19 cellular contexts compared by ENCODE assay signal in genomic region chr6:40350942-40351217, GRCh38.
DNase-seq lines count a peak whose midpoint lies in the region; ATAC-seq, FAIRE-seq and TF ChIP-seq lines count a peak whose summit lies in the region.
"Had no signal": no experiment of that assay in that cellular context is flagged by ENCODE, and none has a peak within 500 bp of the region (broad histone marks: within the 10 kb centered on the region; RNA-seq: fewer than 3 reads in every experiment).

No MANE protein-coding gene starts in this region.

- intact Hi-C loops in GM12878 (cut with micrococcal nuclease; ENCODE audit: unreplicated experiment), result no loop called here
- intact Hi-C loops in left colon (cut with DNase I, micrococcal nuclease), result no loop called here

- no peak for TF ChIP-seq EP300 in GM12878 (IDR thresholded peaks at IDR 0.05; ENCODE audit: borderline replicate concordance in 1 of 2, control insufficient read depth in 1 of 2, low read depth in 2 of 2, low read length in 2 of 2)

- H2AFZ ChIP-seq in GM12878 (ENCODE audit: control insufficient read depth, low read depth, low read length), result no peak overlapping the region
- H2AFZ ChIP-seq in neuronal stem cell (ENCODE audit: low read length), result no peak overlapping the region
- H2AFZ ChIP-seq: GM23338 had no signal

- RAD21 ChIA-PET in GM12878 (lab: Charles Lee; ENCODE audit: unreplicated experiment), result no interaction called here

- H3K4me1 Mint-ChIP-seq in endodermal cell, result no peaks in the 10 kb centered on the region
- H3K4me1 Mint-ChIP-seq: B cell had no signal

- SMC1A ChIA-PET in GM12878 (lab: Charles Lee; ENCODE audit: uncharacterized antibody, unreplicated experiment), result no interaction called here

- H2AK5ac ChIP-seq in neuronal stem cell (ENCODE audit: low read depth, low read length), result no peak overlapping the region

- no peaks in the 10 kb centered on the region for H3K9me3 Mint-ChIP-seq in endodermal cell
- H3K9me3 Mint-ChIP-seq: CD8-positive, alpha-beta T cell; GM23338 had no signal

- DNase-seq in GM12878 (ENCODE audit: low read depth, low spot score) (no peak), endodermal cell (peak; percentile 15), neuronal stem cell (ENCODE audit: low spot score) (no peak), left colon (no peak), GM19239 (ENCODE audit: insufficient read length, low spot score) (no peak), cerebellar cortex (ENCODE audit: low spot score) (no peak)
- DNase-seq: 8988T, Calu3, DMS79 treated with DMSO at 0.1 percent for 48 hours, GF-D8, H7, KBM-7 had no signal

- H4K20me1 ChIP-seq in GM12878 (ENCODE audit: control insufficient read depth, insufficient read depth), result no peaks in the 10 kb centered on the region
- H4K20me1 ChIP-seq: BLaER1 treated with 17β-estradiol and CSF1 and Interleukin-3, amounts not matched to agents 10 nM and 100 nM had no signal

- H3K4me3 Mint-ChIP-seq in endodermal cell, result no peak overlapping the region
- H3K4me3 Mint-ChIP-seq: B cell; CD8-positive, alpha-beta T cell; GM23338 had no signal

- CTCF ChIA-PET in HEK293 (lab: Yijun Ruan, JAX) (no interaction called here), GM12878 (lab: Yijun Ruan, JAX) (no interaction called here)

- H3K27ac ChIP-seq in HEK293 (ENCODE audit: extremely low read depth, low read depth, low read length) (no peak overlapping the region), GM12878 (ENCODE audit: control insufficient read depth, insufficient read depth) (no peak overlapping the region), endodermal cell (ENCODE audit: low read depth, low read length) (no peak overlapping the region), neuronal stem cell (replicated peaks; ENCODE audit: low read length) (no peak overlapping the region)
- H3K27ac ChIP-seq: BLaER1 treated with 17β-estradiol and CSF1 and Interleukin-3, amounts not matched to agents 10 nM and 100 nM had no signal

- FAIRE-seq in GM12878 (lab: Jason Lieb, UNC), result no peak
- no peak for FAIRE-seq in GM19239 (lab: Jason Lieb, UNC)

- H4K8ac ChIP-seq in neuronal stem cell (ENCODE audit: low read depth, low read length), result no peak overlapping the region

- 93% methylated on average over 3 of the region's 3 CpGs for WGBS in GM12878 (ENCODE audit: insufficient coverage, insufficient replicate concordance, low lambda C conversion rate, missing lambda C conversion rate)
- WGBS in endodermal cell (ENCODE audit: insufficient coverage in 1 of 2, insufficient read length in 1 of 2), 2 experiments, result 99 to 100% methylated on average over 3 of the region's 3 CpGs
- WGBS in neuronal stem cell (ENCODE audit: extremely low coverage in 2 of 2, insufficient read length in 2 of 2, insufficient replicate concordance in 1 of 2), 2 donors, result no CpG with 5 or more reads among the region's 3 CpGs

- peak overlapping the region; percentile 64 for H3K14ac ChIP-seq in neuronal stem cell (ENCODE audit: low read length)

- no peaks in the 10 kb centered on the region for H3K27me3 Mint-ChIP-seq in endodermal cell (ENCODE audit: insufficient read depth)

- TF ChIP-seq POLR2A in GM12878 (IDR thresholded peaks at IDR 0.05; ENCODE audit: low read depth, low read length), result no peak

- in situ Hi-C loops in GM12878 (cut with MboI), result no loop called here

- no peaks in the 10 kb centered on the region for H3K36me3 Mint-ChIP-seq in endodermal cell (ENCODE audit: low read depth)
- H3K36me3 Mint-ChIP-seq: CD8-positive, alpha-beta T cell had no signal

- no peak overlapping the region for H3K23ac ChIP-seq in neuronal stem cell (ENCODE audit: low read depth, low read length, poor library complexity)

- peaks cover 2% of the 10 kb centered on the region for H3K79me1 ChIP-seq in neuronal stem cell (ENCODE audit: low read depth, low read length)

- no peaks in the 10 kb centered on the region for H3K36me3 ChIP-seq in HEK293 (ENCODE audit: control insufficient read depth in 2 of 2, insufficient read depth in 1 of 2, low read length in 2 of 2)
- no peaks in the 10 kb centered on the region for H3K36me3 ChIP-seq in GM12878 (ENCODE audit: control insufficient read depth in 2 of 2, insufficient read depth in 2 of 2, low read length in 1 of 2)
- H3K36me3 ChIP-seq in endodermal cell (ENCODE audit: control insufficient read depth, insufficient read depth, low read length), result no peaks in the 10 kb centered on the region
- no peaks in the 10 kb centered on the region for H3K36me3 ChIP-seq in neuronal stem cell (replicated peaks in 1 of 2; ENCODE audit: control insufficient read depth in 2 of 2, insufficient read depth in 2 of 2, low read length in 2 of 2)
- H3K36me3 ChIP-seq: BLaER1 treated with 17β-estradiol and CSF1 and Interleukin-3, amounts not matched to agents 10 nM and 100 nM had no signal

- no peak overlapping the region for H3K9ac ChIP-seq in GM12878 (ENCODE audit: control insufficient read depth, insufficient read depth, low read length)
- H3K9ac ChIP-seq in endodermal cell (ENCODE audit: extremely low read depth, low read length, poor library complexity, severe bottlenecking), result no peak overlapping the region
- H3K9ac ChIP-seq in neuronal stem cell (ENCODE audit: low read depth, low read length, poor library complexity), result no peak overlapping the region
- H3K9ac ChIP-seq: BLaER1 treated with 17β-estradiol and CSF1 and Interleukin-3, amounts not matched to agents 10 nM and 100 nM had no signal

- TF ChIP-seq CTCF in HEK293 (tag by site-specific recombination; IDR thresholded peaks at IDR 0.05), result no peak
- TF ChIP-seq CTCF in GM12878 (IDR thresholded peaks at IDR 0.05 in 2 of 3, conservative IDR thresholded peaks at IDR 0.05 in 1 of 3; ENCODE audit: control insufficient read depth in 2 of 3, extremely low read depth in 1 of 3, insufficient read depth in 1 of 3, low read depth in 3 of 3, low read length in 3 of 3), result no peak
- no peak for TF ChIP-seq CTCF in endodermal cell (conservative IDR thresholded peaks at IDR 0.05)

- no peaks in the 10 kb centered on the region for H3K79me2 ChIP-seq in GM12878 (ENCODE audit: control insufficient read depth, insufficient read depth, low read length)

- no peak overlapping the region for H2BK5ac ChIP-seq in neuronal stem cell (ENCODE audit: low read length)

- no peak overlapping the region for H4K91ac ChIP-seq in neuronal stem cell (ENCODE audit: low read depth, low read length, poor library complexity)

- BruUV-seq in GM12878 (replicated peaks; lab: Mats Ljungman, UMichigan), result no TSS peak

- ATAC-seq in GM12878 (no peak), left colon (no peak), HG03469 (IDR thresholded peaks at IDR 0.05; ENCODE audit: unreplicated experiment) (no peak)
- ATAC-seq: CD8-positive, alpha-beta T cell; GM23338; HCT116 had no signal

- no peak overlapping the region for H3K4ac ChIP-seq in neuronal stem cell (ENCODE audit: low read length)

- H3K4me1 ChIP-seq in HEK293 (ENCODE audit: control insufficient read depth, insufficient read depth, low read length) (no peaks in the 10 kb centered on the region), GM12878 (ENCODE audit: control insufficient read depth, insufficient read depth, low read length) (no peaks in the 10 kb centered on the region), endodermal cell (ENCODE audit: control insufficient read depth, insufficient read depth, low read length) (peaks cover 4% of the 10 kb centered on the region), neuronal stem cell (ENCODE audit: control insufficient read depth in 2 of 2, insufficient read depth in 1 of 2, low read depth in 1 of 2, low read length in 2 of 2) (peaks cover 0 to 16% of the 10 kb centered on the region in 2 donors)

- no peak for TF ChIP-seq RAD21 in GM12878 (IDR thresholded peaks at IDR 0.05; ENCODE audit: insufficient read depth, low read depth, low read length)

- no peak overlapping the region for H3K4me2 ChIP-seq in GM12878 (ENCODE audit: control insufficient read depth, insufficient read depth)
- H3K4me2 ChIP-seq in neuronal stem cell (ENCODE audit: insufficient read depth, low read length, poor library complexity, severe bottlenecking), result no peak overlapping the region
- H3K4me2 ChIP-seq: BLaER1 treated with 17β-estradiol and CSF1 and Interleukin-3, amounts not matched to agents 10 nM and 100 nM; GM23338 had no signal

- H3K27ac Mint-ChIP-seq in endodermal cell, result no peak overlapping the region
- H3K27ac Mint-ChIP-seq: B cell; CD8-positive, alpha-beta T cell; GM23338 had no signal

- H3K18ac ChIP-seq in neuronal stem cell (ENCODE audit: low read length), result no peak overlapping the region

- H2BK12ac ChIP-seq in neuronal stem cell (ENCODE audit: low read length), result no peak overlapping the region

- H3K4me3 ChIP-seq in HEK293 (ENCODE audit: low read depth, low read length) (no peak overlapping the region), GM12878 (no peak overlapping the region), endodermal cell (ENCODE audit: low read length) (no peak overlapping the region), neuronal stem cell (ENCODE audit: low read length in 2 of 2) (peak overlapping the region in 1 of 2 donors; percentile 27)
- H3K4me3 ChIP-seq: BLaER1 treated with 17β-estradiol and CSF1 and Interleukin-3, amounts not matched to agents 10 nM and 100 nM; GM23338 had no signal

- POLR2A ChIA-PET in HEK293 (lab: Yijun Ruan, JAX) (no interaction called here), GM12878 (lab: Charles Lee) (no interaction called here)

- H3K27me3 ChIP-seq in GM12878 (replicated peaks in 1 of 2; ENCODE audit: control insufficient read depth in 2 of 2, insufficient read depth in 2 of 2, low read length in 1 of 2) (no peaks in the 10 kb centered on the region; a peak in 1 of 4 replicates), endodermal cell (ENCODE audit: control insufficient read depth, insufficient read depth, low read length, poor library complexity, severe bottlenecking) (no peaks in the 10 kb centered on the region), neuronal stem cell (ENCODE audit: control insufficient read depth in 3 of 3, insufficient read depth in 3 of 3, low read depth in 1 of 3, low read length in 3 of 3) (peaks cover 0 to 3% (median 0%) of the 10 kb centered on the region in 3 experiments)
- H3K27me3 ChIP-seq: BLaER1 treated with 17β-estradiol and CSF1 and Interleukin-3, amounts not matched to agents 10 nM and 100 nM had no signal

- no peak overlapping the region for H2BK15ac ChIP-seq in neuronal stem cell (ENCODE audit: low read length)

- no peak overlapping the region for H2BK120ac ChIP-seq in neuronal stem cell (ENCODE audit: low read depth, low read length)

- H3K9me3 ChIP-seq in HEK293 (ENCODE audit: control insufficient read depth, insufficient read depth, low read depth, low read length) (no peaks in the 10 kb centered on the region), GM12878 (replicated peaks; ENCODE audit: control insufficient read depth, insufficient read depth, low read length) (no peaks in the 10 kb centered on the region), endodermal cell (ENCODE audit: control insufficient read depth, low read length) (no peaks in the 10 kb centered on the region), neuronal stem cell (replicated peaks in 1 of 2; ENCODE audit: control insufficient read depth in 2 of 2, insufficient read depth in 1 of 2, low read depth in 1 of 2, low read length in 2 of 2) (peaks cover 0 to 8% of the 10 kb centered on the region in 2 donors)
- H3K9me3 ChIP-seq: BLaER1 treated with 17β-estradiol and CSF1 and Interleukin-3, amounts not matched to agents 10 nM and 100 nM had no signal

TF ChIP-seq in HEK293, 187 proteins besides CTCF, POLR2A, EP300 and RAD21 (continues in another document):
- TF ChIP-seq ZFP41 (tag by site-specific recombination; IDR thresholded peaks at IDR 0.05; ENCODE audit: borderline replicate concordance), result no peak

Comparison
In these comparisons a context has a peak if more than half of its experiments do, and no peak if none do; other contexts are left out.
1. Of the 9 proteins assayed by ChIP-seq in both HEK293 and GM12878: peak only in HEK293: none; only in GM12878: PBX3; in both: none; in neither: 8.